In genomic region chr6:80105972-80106417, GRCh38 we compare ENCODE assay signal across 8 cellular contexts. TPM values are rescaled to one million over a fixed set of nuclear protein-coding genes. Genes with fewer than 3 reads are reported as not detected.
DNase-seq lines count a peak whose midpoint lies in the region; ATAC-seq, FAIRE-seq and TF ChIP-seq lines count a peak whose summit lies in the region.

No MANE protein-coding gene starts in this region.

- H3K9me3 Mint-ChIP-seq in astrocyte (ENCODE audit: unreplicated experiment), result peaks cover 4% of the 10 kb centered on the region
- no peaks in the 10 kb centered on the region for H3K9me3 Mint-ChIP-seq in mesothelial cell of epicardium

- H3K27me3 Mint-ChIP-seq in astrocyte (ENCODE audit: low read depth, unreplicated experiment) (no peaks in the 10 kb centered on the region), mesothelial cell of epicardium (ENCODE audit: low read depth) (peaks cover 7% of the 10 kb centered on the region)

- DNase-seq in astrocyte (ENCODE audit: low read depth) (no peak), mesothelial cell of epicardium (ENCODE audit: low spot score in 2 of 2, unreplicated experiment in 2 of 2) (no peak), H54 (ENCODE audit: insufficient read length, low spot score) (no peak)
- no peak for DNase-seq in stimulated activated naive CD4-positive, alpha-beta T cell treated with Interleukin-2 at 50 U/mL for 16 hours (lab: John Stamatoyannopoulos, UW)
- DNase-seq in effector CD8-positive, alpha-beta T cell (lab: John Stamatoyannopoulos, UW), result no peak
- DNase-seq in activated CD4-positive, alpha-beta T cell treated with anti-CD3 and anti-CD28 coated beads for 4 hours, result no peak

- peak overlapping the region; percentile 71 for H2AFZ ChIP-seq in astrocyte (ENCODE audit: low read depth, low read length)

- H3K27ac Mint-ChIP-seq in astrocyte (ENCODE audit: unreplicated experiment) (peak overlapping the region; percentile 88), mesothelial cell of epicardium (peak overlapping the region; percentile 93)

- H3K79me2 ChIP-seq in astrocyte (ENCODE audit: insufficient read depth, low read length), result peaks cover 9% of the 10 kb centered on the region

- H3K4me3 Mint-ChIP-seq in astrocyte (ENCODE audit: unreplicated experiment) (peak overlapping the region; percentile 94), mesothelial cell of epicardium (peak overlapping the region; percentile 90)

- H3K36me3 Mint-ChIP-seq in astrocyte (ENCODE audit: low read depth, unreplicated experiment), result no peaks in the 10 kb centered on the region
- H3K36me3 Mint-ChIP-seq in mesothelial cell of epicardium, result no peaks in the 10 kb centered on the region

- H3K9me3 ChIP-seq in astrocyte (ENCODE audit: insufficient read depth, low read depth, low read length), result no peaks in the 10 kb centered on the region

- no peaks in the 10 kb centered on the region for H3K27me3 ChIP-seq in astrocyte (ENCODE audit: insufficient read depth, low read length)

- no peaks in the 10 kb centered on the region for H3K4me1 ChIP-seq in astrocyte (ENCODE audit: insufficient read depth, low read length)

- H3K4me3 ChIP-seq in astrocyte (ENCODE audit: insufficient read depth, low read depth, low read length), result peak overlapping the region; percentile 75

- H4K20me1 ChIP-seq in astrocyte (ENCODE audit: insufficient read depth, low read length), result no peaks in the 10 kb centered on the region

- no peaks in the 10 kb centered on the region for H3K36me3 ChIP-seq in astrocyte (ENCODE audit: insufficient read depth, low read length)

- H3K4me2 ChIP-seq in astrocyte (ENCODE audit: low read length), result peak overlapping the region; percentile 94

- peak overlapping the region; percentile 85 for H3K9ac ChIP-seq in astrocyte (ENCODE audit: low read length)

- no peak overlapping the region for H3K27ac ChIP-seq in astrocyte (ENCODE audit: low read depth, low read length)

- no peak for TF ChIP-seq POLR2A in H54 (IDR thresholded peaks at IDR 0.05; ENCODE audit: low read depth, low read length)

- H3K4me1 Mint-ChIP-seq in astrocyte (ENCODE audit: low read depth, unreplicated experiment), result no peaks in the 10 kb centered on the region
- peaks cover 14% of the 10 kb centered on the region for H3K4me1 Mint-ChIP-seq in mesothelial cell of epicardium

- no peak for TF ChIP-seq CTCF in astrocyte (IDR thresholded peaks at IDR 0.05; ENCODE audit: insufficient read depth, low read depth, low read length)
- TF ChIP-seq CTCF in mesothelial cell of epicardium (IDR thresholded peaks at IDR 0.05; ENCODE audit: unreplicated experiment), result no peak

- FAIRE-seq in astrocyte (lab: Jason Lieb, UNC) (no peak), H54 (lab: Jason Lieb, UNC) (no peak)

- ATAC-seq in GM18907 (IDR thresholded peaks at IDR 0.05; ENCODE audit: unreplicated experiment) (peak; percentile 19), HG03064 (IDR thresholded peaks at IDR 0.05; ENCODE audit: low read depth, unreplicated experiment) (peak; percentile 11)

RNA-seq across cellular contexts. Expression of gene BCKDHB, which starts 0.5 kb away (rescaled TPM):
- 18.4 and 22.4 TPM in 2 replicates for total RNA-seq in astrocyte
- 23.8 to 28.4 TPM (median 27.4 TPM) in 3 replicates for total RNA-seq in mesothelial cell of epicardium
